In genomic region chr18:3179430-3180089, GRCh38 we compare ENCODE assay signal across 9 cellular contexts. TPM values are rescaled to one million over a fixed set of nuclear protein-coding genes. Genes with fewer than 3 reads are reported as not detected.
DNase-seq lines count a peak whose midpoint lies in the region; ATAC-seq and TF ChIP-seq lines count a peak whose summit lies in the region.
"Had no signal": no experiment of that assay in that cellular context is flagged by ENCODE, and none has a peak within 500 bp of the region (broad histone marks: within the 10 kb centered on the region; RNA-seq: fewer than 3 reads in every experiment).

No MANE protein-coding gene starts in this region.

- intact Hi-C loops in CD14-positive monocyte (cut with micrococcal nuclease) = loop anchor here (2.0 to 10.0 kb wide), 4 partner anchors 67 to 275 kb away; partner anchors contain the start of genes MYL12A (in 2 of the 2), LPIN2 (in 1 of the 2) and TGIF1 (in 1 of the 2)

- TF ChIP-seq CTCF in CD14-positive monocyte (IDR thresholded peaks at IDR 0.05) (no peak), WTC11 (IDR thresholded peaks at IDR 0.05) (no peak)

- no peaks in the 10 kb centered on the region for H3K9me3 Mint-ChIP-seq in CD14-positive monocyte
- H3K9me3 Mint-ChIP-seq in WTC11 = no peaks in the 10 kb centered on the region

- CTCF ChIA-PET in WTC11 (lab: Charles Lee) = interaction anchor here (0.6 to 2.6 kb wide), 5 partner anchors 14 to 181 kb away, joined by 3 to 12 read pairs (median 6); no protein-coding TSS in a partner anchor

- H3K27me3 Mint-ChIP-seq in CD14-positive monocyte (ENCODE audit: low read depth in 3 of 3) (no peaks in the 10 kb centered on the region), WTC11 (ENCODE audit: low read depth) (no peaks in the 10 kb centered on the region)

- peaks cover 18% of the 10 kb centered on the region for H3K4me1 Mint-ChIP-seq in CD14-positive monocyte
- H3K4me1 Mint-ChIP-seq in WTC11 = peaks cover 14% of the 10 kb centered on the region

- H3K27ac Mint-ChIP-seq in CD14-positive monocyte = peak overlapping the region in 6 of 7 donors; percentile 11 to 97 (median 78)
- no peak overlapping the region for H3K27ac Mint-ChIP-seq in WTC11

- POLR2A ChIA-PET in WTC11 (lab: Charles Lee) = no interaction called here

- ATAC-seq in GM19438 (IDR thresholded peaks at IDR 0.05; ENCODE audit: low read depth, unreplicated experiment) = peak; percentile 53
- ATAC-seq in HG03175 (IDR thresholded peaks at IDR 0.05; ENCODE audit: unreplicated experiment) = peak; percentile 43
- peak; percentile 42; the same call in 1 of the 2 replicates for ATAC-seq in WTC11

- H3K36me3 Mint-ChIP-seq in CD14-positive monocyte (no peaks in the 10 kb centered on the region), WTC11 (no peaks in the 10 kb centered on the region)

- H3K4me3 Mint-ChIP-seq in CD14-positive monocyte = no peak overlapping the region
- no peak overlapping the region for H3K4me3 Mint-ChIP-seq in WTC11

- DNase-seq in CD14-positive monocyte (ENCODE audit: low spot score) = no peak
- no peak for DNase-seq in WTC11 (ENCODE audit: low spot score)
- no peak for DNase-seq in A172 (ENCODE audit: low spot score)
- no peak for DNase-seq in activated CD8-positive, alpha-beta memory T cell treated with anti-CD3 and anti-CD28 coated beads for 24 hours
- DNase-seq in activated CD8-positive, alpha-beta memory T cell treated with anti-CD3 and anti-CD28 coated beads, Interleukin-2, amount 50 U/mL, for 4 hours = no peak
- no peak for DNase-seq in putamen (ENCODE audit: low spot score)
- DNase-seq: C1 segment of cervical spinal cord had no signal

TF ChIP-seq in WTC11, 78 proteins besides CTCF, POLR2A, EP300 and RAD21:
- no peak for TF ChIP-seq KAT7 (CRISPR knock-in tag; IDR thresholded peaks at IDR 0.05; ENCODE audit: borderline replicate concordance)
- TF ChIP-seq CREM (CRISPR knock-in tag; IDR thresholded peaks at IDR 0.05) = no peak
- TF ChIP-seq MYBL2 (CRISPR knock-in tag; IDR thresholded peaks at IDR 0.05) = no peak
- TF ChIP-seq E2F1 (CRISPR knock-in tag; IDR thresholded peaks at IDR 0.05) = no peak
- TF ChIP-seq ZBTB21 (CRISPR knock-in tag; IDR thresholded peaks at IDR 0.05; ENCODE audit: borderline replicate concordance) = no peak
- TF ChIP-seq, protein P1, sequence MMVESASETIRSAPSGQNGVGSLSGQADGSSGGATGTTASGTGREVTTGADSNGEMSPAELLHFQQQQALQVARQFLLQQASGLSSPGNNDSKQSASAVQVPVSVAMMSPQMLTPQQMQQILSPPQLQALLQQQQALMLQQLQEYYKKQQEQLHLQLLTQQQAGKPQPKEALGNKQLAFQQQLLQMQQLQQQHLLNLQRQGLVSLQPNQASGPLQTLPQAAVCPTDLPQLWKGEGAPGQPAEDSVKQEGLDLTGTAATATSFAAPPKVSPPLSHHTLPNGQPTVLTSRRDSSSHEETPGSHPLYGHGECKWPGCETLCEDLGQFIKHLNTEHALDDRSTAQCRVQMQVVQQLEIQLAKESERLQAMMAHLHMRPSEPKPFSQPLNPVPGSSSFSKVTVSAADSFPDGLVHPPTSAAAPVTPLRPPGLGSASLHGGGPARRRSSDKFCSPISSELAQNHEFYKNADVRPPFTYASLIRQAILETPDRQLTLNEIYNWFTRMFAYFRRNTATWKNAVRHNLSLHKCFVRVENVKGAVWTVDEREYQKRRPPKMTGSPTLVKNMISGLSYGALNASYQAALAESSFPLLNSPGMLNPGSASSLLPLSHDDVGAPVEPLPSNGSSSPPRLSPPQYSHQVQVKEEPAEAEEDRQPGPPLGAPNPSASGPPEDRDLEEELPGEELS (CRISPR knock-in tag; IDR thresholded peaks at IDR 0.05) = no peak
- TF ChIP-seq, protein P2, sequence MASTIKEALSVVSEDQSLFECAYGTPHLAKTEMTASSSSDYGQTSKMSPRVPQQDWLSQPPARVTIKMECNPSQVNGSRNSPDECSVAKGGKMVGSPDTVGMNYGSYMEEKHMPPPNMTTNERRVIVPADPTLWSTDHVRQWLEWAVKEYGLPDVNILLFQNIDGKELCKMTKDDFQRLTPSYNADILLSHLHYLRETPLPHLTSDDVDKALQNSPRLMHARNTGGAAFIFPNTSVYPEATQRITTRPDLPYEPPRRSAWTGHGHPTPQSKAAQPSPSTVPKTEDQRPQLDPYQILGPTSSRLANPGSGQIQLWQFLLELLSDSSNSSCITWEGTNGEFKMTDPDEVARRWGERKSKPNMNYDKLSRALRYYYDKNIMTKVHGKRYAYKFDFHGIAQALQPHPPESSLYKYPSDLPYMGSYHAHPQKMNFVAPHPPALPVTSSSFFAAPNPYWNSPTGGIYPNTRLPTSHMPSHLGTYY (CRISPR knock-in tag; IDR thresholded peaks at IDR 0.05) = no peak
- TF ChIP-seq NR1H2 (CRISPR knock-in tag; IDR thresholded peaks at IDR 0.05) = no peak
- no peak for TF ChIP-seq ETV6 (CRISPR knock-in tag; IDR thresholded peaks at IDR 0.05)
- TF ChIP-seq GABPB1 (CRISPR knock-in tag; IDR thresholded peaks at IDR 0.05) = no peak
- no peak for TF ChIP-seq OVOL2 (CRISPR knock-in tag; IDR thresholded peaks at IDR 0.05; ENCODE audit: borderline replicate concordance)
- TF ChIP-seq ARID4B (CRISPR knock-in tag; IDR thresholded peaks at IDR 0.05; ENCODE audit: borderline replicate concordance) = no peak
- no peak for TF ChIP-seq ZNF121 (CRISPR knock-in tag; IDR thresholded peaks at IDR 0.05)

RNA-seq across cellular contexts. Expression of gene MYOM1, which starts 40.2 kb away (rescaled TPM):
- under 1 TPM; 0.05 to 0.22 TPM for polyA plus RNA-seq in CD14-positive monocyte
- 0.35 to 0.64 TPM (median 0.53 TPM) in 3 replicates for total RNA-seq in WTC11 (2021)
- not detected in 2 replicates for total RNA-seq in A172 (2014; rRNA removed; shearing (Covaris generic))
